ENCODE assay signal across 9 cellular contexts in genomic region chr2:157055660-157056199, GRCh38.
DNase-seq lines count a peak whose midpoint lies in the region; ATAC-seq, FAIRE-seq and TF ChIP-seq lines count a peak whose summit lies in the region.
"Had no signal": no experiment of that assay in that cellular context is flagged by ENCODE, and none has a peak within 500 bp of the region (broad histone marks: within the 10 kb centered on the region; RNA-seq: fewer than 3 reads in every experiment).

No MANE protein-coding gene starts in this region.

- H3K27ac Mint-ChIP-seq in HFFc6, result peak overlapping the region; percentile 50

- no peaks in the 10 kb centered on the region for H3K9me3 ChIP-seq in SU-DHL-6 (ENCODE audit: insufficient read depth, low read length)
- no peaks in the 10 kb centered on the region for H3K9me3 ChIP-seq in kidney (ENCODE audit: control insufficient read depth in 1 of 2, low read length in 2 of 2)
- H3K9me3 ChIP-seq: HAP-1 had no signal

- H3K4me3 ChIP-seq in SU-DHL-6 (ENCODE audit: insufficient read depth, low read length, poor library complexity, severe bottlenecking) (no peak overlapping the region), kidney (ENCODE audit: low read length in 2 of 2) (no peak overlapping the region)
- H3K4me3 ChIP-seq: HAP-1 had no signal

- H3K9me3 Mint-ChIP-seq in HFFc6, result no peaks in the 10 kb centered on the region

- H3K4me1 Mint-ChIP-seq in HFFc6 (ENCODE audit: low read depth), result peaks cover 64% of the 10 kb centered on the region

- no peaks in the 10 kb centered on the region for H4K20me1 ChIP-seq in SU-DHL-6 (ENCODE audit: low read depth, low read length)

- peak; percentile 61 for TF ChIP-seq CTCF in AG09319 (IDR thresholded peaks at IDR 0.05; ENCODE audit: low read depth, low read length)
- peak; percentile 89 for TF ChIP-seq CTCF in HFFc6 (IDR thresholded peaks at IDR 0.05)
- TF ChIP-seq CTCF in SU-DHL-6 (IDR thresholded peaks at IDR 0.05; ENCODE audit: insufficient read depth, low read length, poor library complexity, severe bottlenecking), result peak; percentile 23
- TF ChIP-seq CTCF in kidney (IDR thresholded peaks at IDR 0.05; ENCODE audit: borderline replicate concordance, extremely low read depth, insufficient read depth), result peak; percentile 40

- H3K36me3 ChIP-seq in SU-DHL-6 (ENCODE audit: low read length), result no peaks in the 10 kb centered on the region
- H3K36me3 ChIP-seq in kidney (ENCODE audit: control insufficient read depth in 1 of 2, insufficient read depth in 2 of 2, low read length in 2 of 2), result no peaks in the 10 kb centered on the region
- H3K36me3 ChIP-seq: HAP-1 had no signal

- no peak for DNase-seq in AG09319 (ENCODE audit: extremely low read depth, low read depth)
- DNase-seq in HFFc6, result peak; percentile 11
- no peak for DNase-seq in kidney
- no peak for DNase-seq in NK-92 treated with Interleukin-12 subunit alpha and Interleukin-12 subunit beta, amount 100 ng/mL, for 24 hours (lab: John Stamatoyannopoulos, UW)

- no peaks in the 10 kb centered on the region for H3F3A ChIP-seq in SU-DHL-6 (ENCODE audit: insufficient read depth)

- H3K4me3 Mint-ChIP-seq in HFFc6, result peak overlapping the region; percentile 69

- no peaks in the 10 kb centered on the region for H3K9me2 ChIP-seq in SU-DHL-6 (replicated peaks; ENCODE audit: insufficient read depth, low read length)

- H3K27ac ChIP-seq in SU-DHL-6 (ENCODE audit: low read depth, low read length), result no peak overlapping the region
- H3K27ac ChIP-seq in kidney (ENCODE audit: low read depth in 2 of 2, low read length in 2 of 2), result no peak overlapping the region

- ATAC-seq in HG03097 (IDR thresholded peaks at IDR 0.05; ENCODE audit: low FRiP score, unreplicated experiment) (no peak), GM21619 (IDR thresholded peaks at IDR 0.05; ENCODE audit: unreplicated experiment) (no peak), HG03469 (IDR thresholded peaks at IDR 0.05; ENCODE audit: unreplicated experiment) (no peak)

- H3K27me3 ChIP-seq in SU-DHL-6 (ENCODE audit: low read length), result no peaks in the 10 kb centered on the region

- H3K9ac ChIP-seq in SU-DHL-6 (ENCODE audit: low read length) (no peak overlapping the region), kidney (ENCODE audit: low read length in 2 of 2) (no peak overlapping the region)

- peak; percentile 76 for FAIRE-seq in kidney (lab: Jason Lieb, UNC)

- H3K4me2 ChIP-seq in SU-DHL-6 (ENCODE audit: low read depth, low read length, poor library complexity, severe bottlenecking), result no peak overlapping the region

- intact Hi-C loops in kidney (cut with DNase I), result no loop called here

- H2AFZ ChIP-seq in SU-DHL-6 (ENCODE audit: low read depth, low read length, severe bottlenecking), result no peak overlapping the region

- H3K36me3 Mint-ChIP-seq in HFFc6 (ENCODE audit: low read depth), result no peaks in the 10 kb centered on the region

- H3K27me3 Mint-ChIP-seq in HFFc6 (ENCODE audit: insufficient read depth), result no peaks in the 10 kb centered on the region; the same call in 1 of the 2 replicates

- no peaks in the 10 kb centered on the region for H3K79me2 ChIP-seq in SU-DHL-6 (ENCODE audit: insufficient read depth, low read length)

- H3K4me1 ChIP-seq in kidney (ENCODE audit: control insufficient read depth in 1 of 2, insufficient read depth in 1 of 2, low read depth in 1 of 2, low read length in 2 of 2), result no peaks in the 10 kb centered on the region

Comparison
In these comparisons a context has a peak if more than half of its experiments do, and no peak if none do; other contexts are left out.
1. CTCF ChIP-seq: peak in every context shown above with its lines; median percentile 89 in HFFc6; 61 in AG09319; 40 in kidney; 23 in SU-DHL-6.